In the genomic region with DNA sequence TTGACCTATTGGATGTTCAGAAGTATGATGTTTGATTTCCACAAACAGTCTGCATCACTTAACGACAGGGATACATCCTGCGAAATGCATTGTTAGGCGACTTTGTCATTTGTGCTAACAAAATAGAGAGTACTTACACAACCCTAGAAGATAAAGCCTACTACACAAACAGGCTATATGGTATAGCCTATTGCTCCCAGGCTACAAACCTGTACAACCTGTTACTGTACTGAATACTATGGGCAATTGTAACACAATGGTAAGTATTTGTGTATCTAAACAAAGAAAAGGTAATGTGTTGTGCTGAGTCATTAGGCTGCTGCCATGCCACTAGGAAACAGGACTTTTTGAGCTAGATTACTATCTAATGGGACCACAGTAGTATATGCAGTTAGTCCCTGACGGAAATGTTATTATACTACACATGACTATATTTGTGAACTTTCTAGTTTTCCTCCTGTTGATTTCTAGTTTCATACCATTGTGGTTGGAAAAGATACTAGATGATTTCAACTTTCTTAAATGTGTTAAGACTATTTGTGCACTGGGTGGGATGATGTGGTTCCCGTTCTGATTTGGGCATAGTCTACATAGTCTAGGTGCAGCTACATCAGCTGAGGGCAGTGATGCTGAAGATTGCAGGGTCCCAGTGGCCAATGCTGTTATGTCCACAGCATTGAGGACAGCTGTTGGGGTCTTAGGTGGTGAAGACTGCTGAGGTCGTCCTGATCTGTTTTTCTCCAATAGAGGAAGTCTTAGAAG, we compare ENCODE assay signal across 22 cellular contexts.
"Had no signal": no experiment of that assay in that cellular context is flagged by ENCODE, and none has a peak within 500 bp of the region (broad histone marks: within the 10 kb centered on the region; RNA-seq: fewer than 3 reads in every experiment).

No MANE protein-coding gene starts in this region.

- H3K27ac Mint-ChIP-seq: activated CD4-positive, alpha-beta memory T cell treated with anti-CD3 and anti-CD28 coated beads for 36 hours; activated naive CD4-positive, alpha-beta T cell treated with anti-CD3 and anti-CD28 coated beads, Interleukin-2, amount 50 U/mL, for 72 hours; endodermal cell; mesothelial cell of epicardium; nephron progenitor cell; progenitor cell of endocrine pancreas had no signal

- H3K9me3 Mint-ChIP-seq: activated CD4-positive, alpha-beta memory T cell treated with anti-CD3 and anti-CD28 coated beads for 36 hours had no signal

- H3K4me3 ChIP-seq: body of pancreas, colonic mucosa, lung, stomach, vagina had no signal

- DNase-seq: activated CD4-positive, alpha-beta memory T cell treated with anti-CD3 and anti-CD28 coated beads for 36 hours; activated gamma-delta T cell treated with Interleukin-2 at 50 U/mL for 16 hours; amniotic stem cell; body of pancreas; colonic mucosa; endodermal cell; erythroblast; head of caudate nucleus; kidney; nephron progenitor cell; occipital lobe; stimulated activated CD4-positive, alpha-beta T cell treated with anti-CD3 and anti-CD28 coated beads, Interleukin-12 subunit alpha, Interleukin-12 subunit beta, amount 100 ng/mL, for 4 hours; stomach; SW 1271; T-helper 2 cell; trophoblast cell had no signal

- H3K4me1 Mint-ChIP-seq: central memory CD8-positive, alpha-beta T cell; endodermal cell; mesothelial cell of epicardium; nephron progenitor cell had no signal

- H3K27me3 Mint-ChIP-seq: progenitor cell of endocrine pancreas had no signal

- H3K27ac ChIP-seq: body of pancreas, colonic mucosa, stomach, vagina had no signal

- H3K4me3 Mint-ChIP-seq: activated CD4-positive, alpha-beta memory T cell treated with anti-CD3 and anti-CD28 coated beads for 36 hours; central memory CD8-positive, alpha-beta T cell; endodermal cell; mesothelial cell of epicardium; nephron progenitor cell had no signal

- H3K36me3 Mint-ChIP-seq: activated CD4-positive, alpha-beta memory T cell treated with anti-CD3 and anti-CD28 coated beads for 36 hours; activated naive CD4-positive, alpha-beta T cell treated with anti-CD3 and anti-CD28 coated beads, Interleukin-2, amount 50 U/mL, for 72 hours; mesothelial cell of epicardium had no signal
